ENCODE assay signal across 8 cellular contexts in the genomic region with DNA sequence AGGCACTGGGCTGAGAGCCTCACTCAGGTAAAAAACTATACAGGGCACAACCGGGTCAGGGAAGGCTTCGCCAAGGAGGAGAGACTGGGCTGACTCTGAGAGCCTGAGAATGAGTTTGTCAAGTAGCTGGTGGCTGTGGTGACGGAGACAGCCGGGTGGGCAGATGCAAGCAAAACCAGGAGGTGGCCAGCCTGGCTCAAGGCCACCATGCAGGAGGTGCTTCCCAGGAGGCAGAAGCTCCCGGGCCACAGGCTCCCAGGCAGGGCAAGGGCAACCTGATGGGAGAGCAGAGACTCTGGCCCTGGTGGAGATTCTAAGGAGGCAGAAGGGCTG. TPM values are rescaled to one million over a fixed set of nuclear protein-coding genes. Genes with fewer than 3 reads are reported as not detected.
DNase-seq lines count a peak whose midpoint lies in the region; TF ChIP-seq lines count a peak whose summit lies in the region.

No MANE protein-coding gene starts in this region.

- H3K27me3 ChIP-seq in Loucy (ENCODE audit: insufficient read depth, low read length, poor library complexity, severe bottlenecking) = peaks cover 13% of the 10 kb centered on the region
- H3K27me3 ChIP-seq in mammary epithelial cell (ENCODE audit: insufficient read depth, low read length) = peaks cover 44% of the 10 kb centered on the region
- H3K27me3 ChIP-seq in neutrophil = peaks cover 58% of the 10 kb centered on the region
- no peaks in the 10 kb centered on the region for H3K27me3 ChIP-seq in testis

- H3K9me3 ChIP-seq in Loucy (ENCODE audit: insufficient read depth, low read depth, low read length) (no peaks in the 10 kb centered on the region), mammary epithelial cell (replicated peaks; ENCODE audit: insufficient read depth, low read length) (no peaks in the 10 kb centered on the region), neutrophil (no peaks in the 10 kb centered on the region), testis (no peaks in the 10 kb centered on the region)

- dilution Hi-C loops in mammary epithelial cell (cut with HindIII; ENCODE audit: low sequenced_read_pairs) = no loop called here

- CTCF ChIA-PET in Calu3 (lab: Charles Lee) (interaction anchor here (0.6 to 1.7 kb wide), 9 partner anchors 11 to 334 kb away, joined by 3 to 11 read pairs (median 4); no protein-coding TSS in a partner anchor), mammary epithelial cell (lab: Charles Lee; ENCODE audit: low non-redundant PET) (interaction anchor here (0.5 to 1.1 kb wide), 3 partner anchors 277 to 647 kb away, joined by 3 to 9 read pairs (median 3); no protein-coding TSS in a partner anchor)

- H3K9ac ChIP-seq in Loucy (ENCODE audit: low read depth, low read length, poor library complexity, severe bottlenecking) (no peak overlapping the region), mammary epithelial cell (ENCODE audit: insufficient read depth, low read length) (no peak overlapping the region)

- H3K27ac Mint-ChIP-seq in Calu3 (ENCODE audit: unreplicated experiment) = no peak overlapping the region

- H3K79me2 ChIP-seq in Loucy (ENCODE audit: insufficient read depth, low read length) (no peaks in the 10 kb centered on the region), mammary epithelial cell (ENCODE audit: insufficient read depth, low read length) (no peaks in the 10 kb centered on the region)

- no peaks in the 10 kb centered on the region for H3K9me3 Mint-ChIP-seq in Calu3 (ENCODE audit: low read depth, unreplicated experiment)

- BruUV-seq in Calu3 (replicated peaks; lab: Mats Ljungman, UMichigan) (no TSS peak), mammary epithelial cell (replicated peaks; lab: Mats Ljungman, UMichigan) (no TSS peak)

- H3K36me3 ChIP-seq in Loucy (ENCODE audit: insufficient read depth, low read length) (no peaks in the 10 kb centered on the region), mammary epithelial cell (ENCODE audit: insufficient read depth, low read length) (no peaks in the 10 kb centered on the region), neutrophil (no peaks in the 10 kb centered on the region), testis (ENCODE audit: low read depth, missing control alignments) (no peaks in the 10 kb centered on the region)

- H4K20me1 ChIP-seq in Loucy (ENCODE audit: insufficient read depth, low read length, poor library complexity, severe bottlenecking) (no peaks in the 10 kb centered on the region), mammary epithelial cell (ENCODE audit: insufficient read depth, low read length) (peaks cover 7% of the 10 kb centered on the region)

- H3K4me1 Mint-ChIP-seq in Calu3 (ENCODE audit: low read depth, unreplicated experiment) = peaks cover 7% of the 10 kb centered on the region

- WGBS in mammary epithelial cell (ENCODE audit: low coverage, missing lambda C conversion rate) = 44% methylated on average over 5 of the region's 5 CpGs
- WGBS in testis, 2 donors = 18% methylated on average over 5 of the region's 5 CpGs; no CpG with 5 or more reads in 1 of the 2 donors

- H3K27ac ChIP-seq in mammary epithelial cell (ENCODE audit: insufficient read depth, low read depth, low read length) (no peak overlapping the region), neutrophil (no peak overlapping the region), testis (no peak overlapping the region)

- DNase-seq in Calu3 = no peak
- DNase-seq in mammary epithelial cell = no peak
- no peak for DNase-seq in SK-N-DZ (ENCODE audit: low spot score)
- DNase-seq in NCI-H1694 (lab: John Stamatoyannopoulos, UW) = no peak
- no peak for DNase-seq in NAMALWA (ENCODE audit: low spot score)
- DNase-seq in testis = no peak

- peak overlapping the region; percentile 21 for H3K4me3 ChIP-seq in Loucy (ENCODE audit: low read length, poor library complexity, severe bottlenecking)
- H3K4me3 ChIP-seq in mammary epithelial cell (replicated peaks in 1 of 3; ENCODE audit: insufficient read depth in 1 of 3, low read depth in 2 of 3, low read length in 3 of 3) = no peak overlapping the region
- peak overlapping the region; percentile 70 to 75 for H3K4me3 ChIP-seq in neutrophil (ENCODE audit: low read depth in 1 of 2, low read length in 1 of 2)
- H3K4me3 ChIP-seq in testis = no peak overlapping the region

- H3K4me3 Mint-ChIP-seq in Calu3 (ENCODE audit: low read depth, unreplicated experiment) = peak overlapping the region; percentile 54

- no peaks in the 10 kb centered on the region for H3K4me1 ChIP-seq in Loucy (ENCODE audit: insufficient read depth, low read length, poor library complexity, severe bottlenecking)
- H3K4me1 ChIP-seq in mammary epithelial cell (ENCODE audit: insufficient read depth, low read length) = peaks cover 23% of the 10 kb centered on the region
- peaks cover 87 to 89% of the 10 kb centered on the region in 2 experiments for H3K4me1 ChIP-seq in neutrophil (ENCODE audit: control insufficient read depth in 1 of 2, insufficient read depth in 1 of 2, low read depth in 1 of 2, low read length in 1 of 2)
- peaks cover 13% of the 10 kb centered on the region for H3K4me1 ChIP-seq in testis

- H3K4me2 ChIP-seq in Loucy (ENCODE audit: low read depth, low read length, poor library complexity, severe bottlenecking) (peak overlapping the region; percentile 36), mammary epithelial cell (ENCODE audit: insufficient read depth, low read depth, low read length) (peak overlapping the region; percentile 45)

- H2AFZ ChIP-seq in Loucy (ENCODE audit: low read length) = peak overlapping the region; percentile 75; the same call in 1 of the 2 replicates
- peak overlapping the region; percentile 40 for H2AFZ ChIP-seq in mammary epithelial cell (ENCODE audit: low read depth, low read length)

- H3K27me3 Mint-ChIP-seq in Calu3 (ENCODE audit: unreplicated experiment) = peaks cover 48% of the 10 kb centered on the region

- TF ChIP-seq CTCF in Calu3 (IDR thresholded peaks at IDR 0.05; ENCODE audit: unreplicated experiment) = no peak
- TF ChIP-seq CTCF in Loucy (conservative IDR thresholded peaks at IDR 0.05; ENCODE audit: low read length) = no peak
- TF ChIP-seq CTCF in mammary epithelial cell (conservative IDR thresholded peaks at IDR 0.05 in 1 of 2, IDR thresholded peaks at IDR 0.05 in 1 of 2; ENCODE audit: extremely low read depth in 1 of 2, insufficient read depth in 1 of 2, low read depth in 1 of 2, low read length in 2 of 2) = no peak
- no peak for TF ChIP-seq CTCF in neutrophil (IDR thresholded peaks at IDR 0.05)
- no peak for TF ChIP-seq CTCF in testis (IDR thresholded peaks at IDR 0.05)

- no peaks in the 10 kb centered on the region for H3F3A ChIP-seq in Loucy (ENCODE audit: low read depth)

- no peak for TF ChIP-seq POLR2A in testis (IDR thresholded peaks at IDR 0.05)

- in situ Hi-C loops in mammary epithelial cell (cut with MboI; ENCODE audit: low sequenced_read_pairs in 2 of 2) = loop anchor here (5.0 to 25.0 kb wide), 3 partner anchors 194 to 344 kb away; no protein-coding TSS in a partner anchor

- no peaks in the 10 kb centered on the region for H3K9me2 ChIP-seq in Loucy (replicated peaks; ENCODE audit: low read depth, low read length)

- peaks cover 9% of the 10 kb centered on the region for H3K36me3 Mint-ChIP-seq in Calu3 (ENCODE audit: insufficient read depth, unreplicated experiment)

- intact Hi-C loops in Calu3 (cut with micrococcal nuclease; ENCODE audit: unreplicated experiment) = loop anchor here (1.0 to 5.0 kb wide), 2 partner anchors 114 to 337 kb away; no protein-coding TSS in a partner anchor
- intact Hi-C loops in mammary epithelial cell (cut with micrococcal nuclease) = loop anchor here (1.0 to 10.0 kb wide), 5 partner anchors 112 to 734 kb away; no protein-coding TSS in a partner anchor
- intact Hi-C loops in testis (cut with DNase I; ENCODE audit: low total_unique reads) = no loop called here

RNA-seq across cellular contexts. Expression of a gene that starts 2.9 kb away (rescaled TPM):
- total RNA-seq in Calu3 (2022) (not detected in 2 replicates), mammary epithelial cell (under 1 TPM in 1 of 2 donors, not detected in 1; 0.67 TPM), testis (100 to 1,000 TPM in 1 of 2 donors, 10 to 100 TPM in 1; 55.4 to 123 TPM)
- polyA plus RNA-seq in mammary epithelial cell (0.02 TPM), testis (ENCODE audit: insufficient read depth, low read depth, low replicate concordance) (46.1 TPM)
- polyA minus RNA-seq in mammary epithelial cell = not detected
- polyA plus RNA-seq in SK-N-DZ (2014; cell fraction: cytosol; rRNA removed) = not detected in 2 replicates
- not detected in 2 replicates for polyA plus RNA-seq in SK-N-DZ (2014; cell fraction: nucleus; rRNA removed)

Comparison
In these comparisons a context has a peak if more than half of its experiments do, and no peak if none do; other contexts are left out.
1. H3K4me3 ChIP-seq: peak in Loucy (single experiment) and neutrophil (2 of 2); none in mammary epithelial cell (0 of 3) and testis (0 of 2).
2. RNA of a gene that starts 2.9 kb away (total RNA-seq): 55.4 to 123 TPM in testis; 0.67 TPM in mammary epithelial cell and not detected in Calu3; every median in the first group is over 10 times any median in the second.